1 cellular context compared by ENCODE assay signal in the genomic region with DNA sequence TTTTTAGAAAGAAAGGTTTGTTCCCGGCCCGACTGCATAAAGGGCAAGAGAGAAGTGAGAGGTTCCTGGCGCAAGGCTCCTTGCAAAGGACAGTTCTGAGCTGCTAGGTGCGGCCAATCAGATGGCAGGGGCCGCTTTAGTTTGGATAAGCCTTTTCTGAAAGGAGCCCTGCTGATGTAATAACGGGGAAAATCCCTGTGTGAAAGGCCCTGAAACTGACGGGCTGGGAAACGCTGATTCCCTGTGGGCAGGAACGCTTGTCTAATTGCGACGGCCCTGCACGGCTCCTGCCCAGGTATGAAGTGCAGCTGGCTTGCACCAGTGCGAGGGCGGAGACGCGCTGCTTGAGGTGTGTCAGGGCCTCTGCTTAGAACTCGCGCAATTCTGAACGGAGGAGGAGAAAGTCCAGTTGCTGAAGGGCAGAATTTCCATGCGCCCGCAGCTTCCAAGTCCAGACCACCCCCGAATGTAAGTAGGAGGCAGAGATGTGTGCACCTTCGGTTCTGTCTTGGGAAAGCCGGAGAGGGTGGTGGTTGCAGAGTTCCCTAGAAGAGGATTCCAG.
A peak's percentile ranks its signal among the peaks of the same experiment; 100 is the strongest.
TF ChIP-seq lines count a peak whose summit lies in the region.

No MANE protein-coding gene starts in this region.

TF ChIP-seq in HepG2, 621 proteins besides CTCF, POLR2A, EP300 and RAD21:
- TF ChIP-seq, protein P1, sequence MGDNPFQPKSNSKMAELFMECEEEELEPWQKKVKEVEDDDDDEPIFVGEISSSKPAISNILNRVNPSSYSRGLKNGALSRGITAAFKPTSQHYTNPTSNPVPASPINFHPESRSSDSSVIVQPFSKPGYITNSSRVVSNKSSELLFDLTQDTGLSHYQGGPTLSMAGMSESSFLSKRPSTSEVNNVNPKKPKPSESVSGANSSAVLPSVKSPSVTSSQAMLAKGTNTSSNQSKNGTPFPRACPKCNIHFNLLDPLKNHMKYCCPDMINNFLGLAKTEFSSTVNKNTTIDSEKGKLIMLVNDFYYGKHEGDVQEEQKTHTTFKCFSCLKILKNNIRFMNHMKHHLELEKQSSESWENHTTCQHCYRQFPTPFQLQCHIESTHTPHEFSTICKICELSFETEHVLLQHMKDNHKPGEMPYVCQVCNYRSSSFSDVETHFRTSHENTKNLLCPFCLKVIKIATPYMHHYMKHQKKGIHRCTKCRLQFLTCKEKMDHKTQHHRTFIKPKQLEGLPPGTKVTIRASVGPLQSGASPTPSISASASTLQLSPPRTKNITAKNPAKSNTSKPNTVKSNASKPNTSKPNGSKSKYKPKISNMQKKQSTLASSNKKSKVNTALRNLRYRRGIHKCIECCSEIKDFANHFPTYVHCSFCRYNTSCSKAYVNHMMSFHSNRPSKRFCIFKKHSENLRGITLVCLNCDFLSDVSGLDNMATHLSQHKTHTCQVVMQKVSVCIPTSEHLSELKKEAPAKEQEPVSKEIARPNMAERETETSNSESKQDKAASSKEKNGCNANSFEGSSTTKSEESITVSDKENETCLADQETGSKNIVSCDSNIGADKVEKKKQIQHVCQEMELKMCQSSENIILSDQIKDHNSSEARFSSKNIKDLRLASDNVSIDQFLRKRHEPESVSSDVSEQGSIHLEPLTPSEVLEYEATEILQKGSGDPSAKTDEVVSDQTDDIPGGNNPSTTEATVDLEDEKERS (CRISPR knock-in tag; IDR thresholded peaks at IDR 0.05), result 0 out of 2 replicates have a peak, but pooled peaks have one; percentile 22
- TF ChIP-seq RBAK (CRISPR knock-in tag; IDR thresholded peaks at IDR 0.05) (no peak), ZFP36L1 (CRISPR knock-in tag; IDR thresholded peaks at IDR 0.05) (no peak), ASH2L (IDR thresholded peaks at IDR 0.05; ENCODE audit: insufficient read length, low read depth, low read length) (peak; percentile 27), ZNF891 (CRISPR knock-in tag; IDR thresholded peaks at IDR 0.05) (peak; percentile 31; the same call in 1 of the 2 replicates), ZNF501 (CRISPR knock-in tag; IDR thresholded peaks at IDR 0.05) (no peak), TARDBP (CRISPR knock-in tag; IDR thresholded peaks at IDR 0.05) (no peak), NFYB (CRISPR knock-in tag; IDR thresholded peaks at IDR 0.05) (peak; percentile 52; the same call in 1 of the 2 replicates), ZNF292 (CRISPR knock-in tag; IDR thresholded peaks at IDR 0.05; ENCODE audit: borderline replicate concordance, low read depth) (peak; percentile 65; the same call in 1 of the 2 replicates), SIN3A (IDR thresholded peaks at IDR 0.05; ENCODE audit: borderline replicate concordance, low read depth, low read length) (no peak), ZNF274 (CRISPR knock-in tag; IDR thresholded peaks at IDR 0.05) (0 out of 2 replicates have a peak, but pooled peaks have one; percentile 12), ZNF598 (CRISPR knock-in tag; IDR thresholded peaks at IDR 0.05; ENCODE audit: borderline replicate concordance) (no peak), ZEB1 (IDR thresholded peaks at IDR 0.05; ENCODE audit: insufficient replicate concordance, low read depth) (peak; percentile 51), ZMYM3 (CRISPR knock-in tag; IDR thresholded peaks at IDR 0.05) (0 out of 2 replicates have a peak, but pooled peaks have one; percentile 23), ATF4 (CRISPR knock-in tag; IDR thresholded peaks at IDR 0.05) (0 out of 4 replicates have a peak, but pooled peaks of 1 of the 2 experiments have one; percentile 33), ZSCAN22 (CRISPR knock-in tag; IDR thresholded peaks at IDR 0.05) (peak; percentile 98), HNRNPLL (IDR thresholded peaks at IDR 0.05; ENCODE audit: low read depth, low read length, poor library complexity, severe bottlenecking) (peak; percentile 39)
- TF ChIP-seq, protein P2, sequence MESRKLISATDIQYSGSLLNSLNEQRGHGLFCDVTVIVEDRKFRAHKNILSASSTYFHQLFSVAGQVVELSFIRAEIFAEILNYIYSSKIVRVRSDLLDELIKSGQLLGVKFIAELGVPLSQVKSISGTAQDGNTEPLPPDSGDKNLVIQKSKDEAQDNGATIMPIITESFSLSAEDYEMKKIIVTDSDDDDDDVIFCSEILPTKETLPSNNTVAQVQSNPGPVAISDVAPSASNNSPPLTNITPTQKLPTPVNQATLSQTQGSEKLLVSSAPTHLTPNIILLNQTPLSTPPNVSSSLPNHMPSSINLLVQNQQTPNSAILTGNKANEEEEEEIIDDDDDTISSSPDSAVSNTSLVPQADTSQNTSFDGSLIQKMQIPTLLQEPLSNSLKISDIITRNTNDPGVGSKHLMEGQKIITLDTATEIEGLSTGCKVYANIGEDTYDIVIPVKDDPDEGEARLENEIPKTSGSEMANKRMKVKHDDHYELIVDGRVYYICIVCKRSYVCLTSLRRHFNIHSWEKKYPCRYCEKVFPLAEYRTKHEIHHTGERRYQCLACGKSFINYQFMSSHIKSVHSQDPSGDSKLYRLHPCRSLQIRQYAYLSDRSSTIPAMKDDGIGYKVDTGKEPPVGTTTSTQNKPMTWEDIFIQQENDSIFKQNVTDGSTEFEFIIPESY (CRISPR knock-in tag; IDR thresholded peaks at IDR 0.05), result 0 out of 2 replicates have a peak, but pooled peaks have one; percentile 26
- TF ChIP-seq, protein P3, sequence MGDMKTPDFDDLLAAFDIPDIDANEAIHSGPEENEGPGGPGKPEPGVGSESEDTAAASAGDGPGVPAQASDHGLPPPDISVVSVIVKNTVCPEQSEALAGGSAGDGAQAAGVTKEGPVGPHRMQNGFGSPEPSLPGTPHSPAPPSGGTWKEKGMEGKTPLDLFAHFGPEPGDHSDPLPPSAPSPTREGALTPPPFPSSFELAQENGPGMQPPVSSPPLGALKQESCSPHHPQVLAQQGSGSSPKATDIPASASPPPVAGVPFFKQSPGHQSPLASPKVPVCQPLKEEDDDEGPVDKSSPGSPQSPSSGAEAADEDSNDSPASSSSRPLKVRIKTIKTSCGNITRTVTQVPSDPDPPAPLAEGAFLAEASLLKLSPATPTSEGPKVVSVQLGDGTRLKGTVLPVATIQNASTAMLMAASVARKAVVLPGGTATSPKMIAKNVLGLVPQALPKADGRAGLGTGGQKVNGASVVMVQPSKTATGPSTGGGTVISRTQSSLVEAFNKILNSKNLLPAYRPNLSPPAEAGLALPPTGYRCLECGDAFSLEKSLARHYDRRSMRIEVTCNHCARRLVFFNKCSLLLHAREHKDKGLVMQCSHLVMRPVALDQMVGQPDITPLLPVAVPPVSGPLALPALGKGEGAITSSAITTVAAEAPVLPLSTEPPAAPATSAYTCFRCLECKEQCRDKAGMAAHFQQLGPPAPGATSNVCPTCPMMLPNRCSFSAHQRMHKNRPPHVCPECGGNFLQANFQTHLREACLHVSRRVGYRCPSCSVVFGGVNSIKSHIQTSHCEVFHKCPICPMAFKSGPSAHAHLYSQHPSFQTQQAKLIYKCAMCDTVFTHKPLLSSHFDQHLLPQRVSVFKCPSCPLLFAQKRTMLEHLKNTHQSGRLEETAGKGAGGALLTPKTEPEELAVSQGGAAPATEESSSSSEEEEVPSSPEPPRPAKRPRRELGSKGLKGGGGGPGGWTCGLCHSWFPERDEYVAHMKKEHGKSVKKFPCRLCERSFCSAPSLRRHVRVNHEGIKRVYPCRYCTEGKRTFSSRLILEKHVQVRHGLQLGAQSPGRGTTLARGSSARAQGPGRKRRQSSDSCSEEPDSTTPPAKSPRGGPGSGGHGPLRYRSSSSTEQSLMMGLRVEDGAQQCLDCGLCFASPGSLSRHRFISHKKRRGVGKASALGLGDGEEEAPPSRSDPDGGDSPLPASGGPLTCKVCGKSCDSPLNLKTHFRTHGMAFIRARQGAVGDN (CRISPR knock-in tag; IDR thresholded peaks at IDR 0.05), result peak; percentile 65
